ENCODE assay signal across 24 cellular contexts in the genomic region with DNA sequence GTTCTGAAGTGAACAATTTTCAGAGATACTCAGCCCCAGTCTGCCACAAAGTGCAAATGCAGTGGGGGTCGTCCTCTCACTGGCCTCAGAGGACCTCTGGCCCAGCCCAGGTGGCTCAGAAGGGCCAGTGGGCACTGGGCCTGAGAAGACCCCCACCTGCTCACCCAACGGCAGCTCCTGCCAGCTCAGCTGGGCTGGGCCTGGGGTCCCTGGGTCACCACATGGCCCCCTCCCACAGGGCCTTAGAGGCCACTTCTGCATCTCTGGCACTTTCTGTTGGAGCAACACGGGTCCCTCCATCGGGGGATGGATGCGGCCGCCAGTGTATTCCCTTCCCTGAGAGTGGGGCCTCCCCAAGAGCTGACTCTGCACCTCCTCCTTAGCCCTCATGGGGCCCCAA.
"Had no signal": no experiment of that assay in that cellular context is flagged by ENCODE, and none has a peak within 500 bp of the region (broad histone marks: within the 10 kb centered on the region; RNA-seq: fewer than 3 reads in every experiment).

No MANE protein-coding gene starts in this region.

- H3K4me3 Mint-ChIP-seq: effector memory CD8-positive, alpha-beta T cell; immature natural killer cell; memory B cell; natural killer cell; type B pancreatic cell had no signal

- H3K4me1 ChIP-seq: pancreas, right lobe of liver had no signal

- H3K9me3 ChIP-seq: neutrophil, pancreas, right lobe of liver, thoracic aorta had no signal

- H3K27ac ChIP-seq: neutrophil, pancreas, right lobe of liver, thoracic aorta had no signal

- H3K27ac Mint-ChIP-seq: effector memory CD8-positive, alpha-beta T cell; immature natural killer cell; memory B cell; natural killer cell; progenitor cell of endocrine pancreas; type B pancreatic cell had no signal

- DNase-seq: cortex of kidney; effector memory CD8-positive, alpha-beta T cell; hypothalamus; immature natural killer cell; islet precursor cell; left ventricle myocardium superior; natural killer cell; small intestine; stimulated activated CD4-positive, alpha-beta T cell treated with anti-CD3 and anti-CD28 coated beads, Interleukin-12 subunit alpha, Interleukin-12 subunit beta, amount 100 ng/mL, for 4 hours; stimulated activated CD4-positive, alpha-beta T cell treated with anti-CD3 and anti-CD28 coated beads, Interleukin-1b, Interleukin-23, amount 100 ng/mL, for 48 hours; stimulated activated CD4-positive, alpha-beta T cell treated with anti-CD3 and anti-CD28 coated beads, Interleukin-4, amount 100 ng/mL, for 1 hour; stimulated activated CD8-positive, alpha-beta memory T cell treated with anti-CD3 and anti-CD28 coated beads, Interleukin-4, amount 100 ng/mL, for 48 hours; stimulated activated naive CD4-positive, alpha-beta T cell; substantia nigra had no signal

- H3K4me3 ChIP-seq: lung, pancreas, right lobe of liver, thoracic aorta had no signal

- H3K9me3 Mint-ChIP-seq: effector memory CD8-positive, alpha-beta T cell; natural killer cell; type B pancreatic cell had no signal

- FAIRE-seq: endometrium, frontal cortex, pancreas, small intestine had no signal

- H3K4me1 Mint-ChIP-seq: memory B cell had no signal

- ATAC-seq: effector memory CD8-positive, alpha-beta T cell; left ventricle myocardium superior; natural killer cell; pancreas had no signal

- H3K36me3 ChIP-seq: neutrophil, pancreas, right lobe of liver, thoracic aorta had no signal

- H3K27me3 Mint-ChIP-seq: progenitor cell of endocrine pancreas, type B pancreatic cell had no signal
